24 cellular contexts compared by ENCODE assay signal in genomic region chr4:103982454-103982853, GRCh38.
DNase-seq lines count a peak whose midpoint lies in the region; ATAC-seq, FAIRE-seq and TF ChIP-seq lines count a peak whose summit lies in the region.
"Had no signal": no experiment of that assay in that cellular context is flagged by ENCODE, and none has a peak within 500 bp of the region (broad histone marks: within the 10 kb centered on the region; RNA-seq: fewer than 3 reads in every experiment).

No MANE protein-coding gene starts in this region.

- H3K4me3 ChIP-seq in A549, result no peak overlapping the region
- H3K4me3 ChIP-seq in IMR-90 (ENCODE audit: insufficient read depth, low read depth, low read length), result no peak overlapping the region
- no peak overlapping the region for H3K4me3 ChIP-seq in H1 (ENCODE audit: extremely low read depth in 1 of 4, insufficient read depth in 2 of 4, low read depth in 3 of 4, low read length in 4 of 4)
- no peak overlapping the region for H3K4me3 ChIP-seq in A673 (ENCODE audit: low read depth, low read length, poor library complexity, severe bottlenecking)
- H3K4me3 ChIP-seq in mesenchymal stem cell (ENCODE audit: insufficient read depth in 1 of 2, low read depth in 1 of 2, low read length in 2 of 2), result no peak overlapping the region
- H3K4me3 ChIP-seq: BLaER1, GM12878 had no signal

- H2BK20ac ChIP-seq in IMR-90 (ENCODE audit: low read depth, low read length) (no peak overlapping the region), H1 (ENCODE audit: low read length) (no peak overlapping the region)

- TF ChIP-seq CTCF in A549 (IDR thresholded peaks at IDR 0.05) (no peak), IMR-90 (conservative IDR thresholded peaks at IDR 0.05; ENCODE audit: low read depth, low read length) (no peak), H1 (IDR thresholded peaks at IDR 0.05; ENCODE audit: control extremely low read depth in 1 of 3, insufficient read depth in 1 of 3, low read depth in 1 of 3, low read length in 3 of 3) (no peak), A673 (conservative IDR thresholded peaks at IDR 0.05; ENCODE audit: low read depth, low read length) (no peak)

- no peak overlapping the region for H4K91ac ChIP-seq in IMR-90 (ENCODE audit: insufficient read depth, low read depth, low read length)
- H4K91ac ChIP-seq in H1 (replicated peaks; ENCODE audit: insufficient read length, low read length), result peak overlapping the region; percentile 62
- H4K91ac ChIP-seq in mesenchymal stem cell (ENCODE audit: low read length), result no peak overlapping the region

- H3K79me2 ChIP-seq in H1 (ENCODE audit: control insufficient read depth in 1 of 2, insufficient read depth in 2 of 2, low read length in 2 of 2), result no peaks in the 10 kb centered on the region

- H3K14ac ChIP-seq in IMR-90 (replicated peaks; ENCODE audit: low read depth, low read length), result no peak overlapping the region
- H3K14ac ChIP-seq in H1 (ENCODE audit: insufficient read length), result no peak overlapping the region
- no peak overlapping the region for H3K14ac ChIP-seq in mesenchymal stem cell (ENCODE audit: low read length in 2 of 2)

- TF ChIP-seq EP300 in A549 (IDR thresholded peaks at IDR 0.05) (no peak), H1 (IDR thresholded peaks at IDR 0.05; ENCODE audit: borderline replicate concordance in 1 of 2, low read depth in 2 of 2, low read length in 2 of 2) (no peak)

- H3K23ac ChIP-seq in IMR-90 (ENCODE audit: low read depth, low read length) (no peak overlapping the region), H1 (ENCODE audit: insufficient read length) (no peak overlapping the region), mesenchymal stem cell (ENCODE audit: low read length in 2 of 2) (no peak overlapping the region)

- CTCF ChIA-PET in A549 (lab: Yijun Ruan, JAX), result no interaction called here
- CTCF ChIA-PET in IMR-90 (lab: Yijun Ruan, JAX), result no interaction called here
- CTCF ChIA-PET in H1 (lab: Charles Lee; ENCODE audit: partially characterized antibody), result no interaction called here
- CTCF ChIA-PET in A673 (lab: Charles Lee), result no interaction called here

- H3K27me3 ChIP-seq in IMR-90 (ENCODE audit: control insufficient read depth, insufficient read depth, low read length) (no peaks in the 10 kb centered on the region), H1 (replicated peaks in 1 of 4; ENCODE audit: control insufficient read depth in 3 of 4, extremely low read depth in 1 of 4, insufficient read depth in 3 of 4, low read length in 3 of 4) (no peaks in the 10 kb centered on the region), A673 (replicated peaks; ENCODE audit: insufficient read depth, low read depth, low read length, poor library complexity) (no peaks in the 10 kb centered on the region), mesenchymal stem cell (ENCODE audit: control insufficient read depth in 1 of 2, insufficient read depth in 1 of 2, low read length in 2 of 2) (no peaks in the 10 kb centered on the region)
- H3K27me3 ChIP-seq: BE2C, BLaER1 had no signal

- H2BK12ac ChIP-seq in H1 (ENCODE audit: low read depth, low read length) (no peak overlapping the region), mesenchymal stem cell (ENCODE audit: low read length in 2 of 2) (no peak overlapping the region)

- no peak overlapping the region for H2BK5ac ChIP-seq in IMR-90 (ENCODE audit: low read depth, low read length, poor library complexity, severe bottlenecking)
- no peak overlapping the region for H2BK5ac ChIP-seq in H1 (ENCODE audit: low read depth, low read length)
- H2BK5ac ChIP-seq in mesenchymal stem cell (ENCODE audit: low read depth, low read length, poor library complexity, severe bottlenecking), result no peak overlapping the region

- H2AK5ac ChIP-seq in IMR-90 (ENCODE audit: low read depth, low read length), result no peak overlapping the region
- no peak overlapping the region for H2AK5ac ChIP-seq in H1 (ENCODE audit: low read depth, low read length)
- no peak overlapping the region for H2AK5ac ChIP-seq in mesenchymal stem cell (ENCODE audit: low read length, severe bottlenecking)

- no peaks in the 10 kb centered on the region for H3K4me1 ChIP-seq in A549
- H3K4me1 ChIP-seq in IMR-90 (ENCODE audit: control insufficient read depth, insufficient read depth, low read length), result no peaks in the 10 kb centered on the region
- no peaks in the 10 kb centered on the region; a peak in 1 of 7 replicates for H3K4me1 ChIP-seq in H1 (replicated peaks in 1 of 4; ENCODE audit: control insufficient read depth in 3 of 4, insufficient read depth in 4 of 4, low read length in 3 of 4)
- H3K4me1 ChIP-seq in A673 (ENCODE audit: insufficient read depth, low read length, poor library complexity, severe bottlenecking), result no peaks in the 10 kb centered on the region
- no peaks in the 10 kb centered on the region for H3K4me1 ChIP-seq in mesenchymal stem cell (ENCODE audit: control insufficient read depth, insufficient read depth, low read depth, low read length)
- H3K4me1 ChIP-seq: BE2C, BLaER1 had no signal

- POLR2A ChIA-PET in A549 (lab: Yijun Ruan, JAX) (no interaction called here), IMR-90 (lab: Charles Lee; ENCODE audit: unreplicated experiment) (no interaction called here), H1 (lab: Charles Lee; ENCODE audit: partially characterized antibody) (no interaction called here), A673 (lab: Charles Lee; ENCODE audit: low non-redundant PET) (no interaction called here)

- H3K4me2 ChIP-seq in A549 (no peak overlapping the region), IMR-90 (ENCODE audit: low read depth, low read length) (no peak overlapping the region), H1 (ENCODE audit: insufficient read depth in 1 of 2, low read depth in 2 of 2, low read length in 2 of 2) (no peak overlapping the region), mesenchymal stem cell (ENCODE audit: low read length, poor library complexity, severe bottlenecking) (no peak overlapping the region)
- H3K4me2 ChIP-seq: BLaER1 had no signal

- H2AFZ ChIP-seq in IMR-90 (replicated peaks; ENCODE audit: low read length, poor library complexity), result no peak overlapping the region
- H2AFZ ChIP-seq in H1 (ENCODE audit: low read length), result no peak overlapping the region
- H2AFZ ChIP-seq in mesenchymal stem cell (ENCODE audit: low read depth, low read length), result no peak overlapping the region

- TF ChIP-seq POLR2A in A549 (IDR thresholded peaks at IDR 0.05; ENCODE audit: low read length) (no peak), IMR-90 (IDR thresholded peaks at IDR 0.05; ENCODE audit: low read depth, low read length) (no peak), H1 (IDR thresholded peaks at IDR 0.05; ENCODE audit: control extremely low read depth in 1 of 2, low read depth in 2 of 2, low read length in 2 of 2) (no peak)

- H3K56ac ChIP-seq in IMR-90 (ENCODE audit: extremely low read depth, insufficient read depth, low read length) (no peak overlapping the region), H1 (replicated peaks; ENCODE audit: insufficient read length, low read depth, low read length) (no peak overlapping the region)

- no peaks in the 10 kb centered on the region for H3K79me1 ChIP-seq in IMR-90 (ENCODE audit: low read depth in 1 of 2, low read length in 2 of 2)
- no peaks in the 10 kb centered on the region for H3K79me1 ChIP-seq in H1 (ENCODE audit: low read depth, low read length)
- H3K79me1 ChIP-seq in mesenchymal stem cell (replicated peaks; ENCODE audit: low read length, poor library complexity, severe bottlenecking), result no peaks in the 10 kb centered on the region

- H3K9ac ChIP-seq in IMR-90 (ENCODE audit: low read depth, low read length) (no peak overlapping the region), H1 (replicated peaks in 1 of 4; ENCODE audit: extremely low read depth in 1 of 4, low read depth in 3 of 4, low read length in 3 of 4) (no peak overlapping the region), mesenchymal stem cell (ENCODE audit: low read length) (no peak overlapping the region)
- H3K9ac ChIP-seq: BLaER1 had no signal

- no TSS peak for BruUV-seq in IMR-90 (replicated peaks; lab: Mats Ljungman, UMichigan)
- BruUV-seq in A673 (replicated peaks; lab: Mats Ljungman, UMichigan), result no TSS peak

- FAIRE-seq in A549 (lab: Jason Lieb, UNC) (no peak), H1 (lab: Jason Lieb, UNC) (no peak)
- FAIRE-seq: GM12878, GM12892, GM18507 had no signal

- H3K18ac ChIP-seq in IMR-90 (ENCODE audit: low read depth, low read length), result no peak overlapping the region
- no peak overlapping the region for H3K18ac ChIP-seq in H1 (ENCODE audit: extremely low read depth, low read length)
- no peak overlapping the region for H3K18ac ChIP-seq in mesenchymal stem cell (ENCODE audit: low read depth in 1 of 2, low read length in 2 of 2)

- TF ChIP-seq RAD21 in A549 (conservative IDR thresholded peaks at IDR 0.05 in 1 of 2, IDR thresholded peaks at IDR 0.05 in 1 of 2) (no peak), IMR-90 (IDR thresholded peaks at IDR 0.05; ENCODE audit: low read length) (no peak), H1 (IDR thresholded peaks at IDR 0.05 in 1 of 2, conservative IDR thresholded peaks at IDR 0.05 in 1 of 2; ENCODE audit: low read depth in 2 of 2, low read length in 2 of 2) (no peak)

- H3K36me3 ChIP-seq in IMR-90 (ENCODE audit: control insufficient read depth, insufficient read depth, low read length), result no peaks in the 10 kb centered on the region
- no peaks in the 10 kb centered on the region for H3K36me3 ChIP-seq in H1 (ENCODE audit: control insufficient read depth in 2 of 4, insufficient read depth in 4 of 4, low read length in 3 of 4)
- H3K36me3 ChIP-seq in A673 (ENCODE audit: insufficient read depth, low read length, poor library complexity, severe bottlenecking), result no peaks in the 10 kb centered on the region
- H3K36me3 ChIP-seq in mesenchymal stem cell (ENCODE audit: control insufficient read depth in 1 of 2, insufficient read depth in 2 of 2, low read depth in 1 of 2, low read length in 2 of 2), result no peaks in the 10 kb centered on the region
- H3K36me3 ChIP-seq: BE2C, BLaER1 had no signal

- dilution Hi-C loops in IMR-90 (cut with HindIII; ENCODE audit: low sequenced_read_pairs, unreplicated experiment), result no loop called here

- in situ Hi-C loops in IMR-90 (cut with MboI; ENCODE audit: low sequenced_read_pairs), result no loop called here

- no peaks in the 10 kb centered on the region for H3K23me2 ChIP-seq in H1 (ENCODE audit: low read depth, low read length)

- H3K4ac ChIP-seq in IMR-90 (ENCODE audit: low read depth, low read length) (no peak overlapping the region), H1 (replicated peaks; ENCODE audit: insufficient read length, low read depth, low read length) (no peak overlapping the region), mesenchymal stem cell (ENCODE audit: low read depth in 1 of 2, low read length in 2 of 2) (no peak overlapping the region)

- H3K27ac ChIP-seq in A549 (no peak overlapping the region), IMR-90 (ENCODE audit: insufficient read depth, low read length) (no peak overlapping the region), H1 (ENCODE audit: low read depth, low read length) (no peak overlapping the region), A673 (ENCODE audit: low read depth, low read length, poor library complexity, severe bottlenecking) (no peak overlapping the region), mesenchymal stem cell (ENCODE audit: low read length, poor library complexity, severe bottlenecking) (no peak overlapping the region)
- H3K27ac ChIP-seq: BLaER1 had no signal

- no peak overlapping the region for H2AK9ac ChIP-seq in IMR-90 (replicated peaks; ENCODE audit: low read depth, low read length, poor library complexity)

- no peak for DNase-seq in A549 (ENCODE audit: low read depth in 1 of 2, low spot score in 1 of 2)
- no peak for DNase-seq in IMR-90
- DNase-seq in H1 (ENCODE audit: low read depth in 1 of 2, low spot score in 2 of 2), result no peak
- no peak for DNase-seq in A673 (ENCODE audit: low spot score)
- no peak for DNase-seq in mesenchymal stem cell
- DNase-seq: 8988T; ACHN; BE2C; C1 segment of cervical spinal cord; CD4-positive, alpha-beta memory T cell; CD4-positive, CD25-positive, alpha-beta regulatory T cell; CD8-positive, alpha-beta memory T cell; COR-L47; DMS 273 treated with DMSO at 0.1 percent for 48 hours; DMS153; DMS53; DMS79; DND-41; EL; GDM1 had no signal

- no peaks in the 10 kb centered on the region for H4K20me1 ChIP-seq in IMR-90 (ENCODE audit: insufficient read depth, low read length)
- no peaks in the 10 kb centered on the region for H4K20me1 ChIP-seq in H1 (replicated peaks in 1 of 2; ENCODE audit: control insufficient read depth in 1 of 2, insufficient read depth in 2 of 2, low read length in 2 of 2)
- H4K20me1 ChIP-seq: BLaER1 had no signal

- no peak overlapping the region for H4K5ac ChIP-seq in IMR-90 (ENCODE audit: low read depth, low read length)
- H4K5ac ChIP-seq in H1 (ENCODE audit: insufficient read length, low read depth, low read length), result no peak overlapping the region

- no peak overlapping the region for H4K8ac ChIP-seq in IMR-90 (ENCODE audit: low read depth in 2 of 2, low read length in 2 of 2)
- no peak overlapping the region for H4K8ac ChIP-seq in H1 (ENCODE audit: extremely low read depth, insufficient read depth, low read length)
- H4K8ac ChIP-seq in mesenchymal stem cell (ENCODE audit: low read length), result no peak overlapping the region

- H3K9me1 ChIP-seq in IMR-90 (ENCODE audit: insufficient read depth, low read length), result no peaks in the 10 kb centered on the region

- ATAC-seq in A549 (no peak), IMR-90 (ENCODE audit: low read depth) (no peak)
- ATAC-seq: GM12878 had no signal

- H2BK15ac ChIP-seq in IMR-90 (ENCODE audit: low read depth, low read length), result no peak overlapping the region
- no peak overlapping the region for H2BK15ac ChIP-seq in H1 (ENCODE audit: low read length)
- no peak overlapping the region for H2BK15ac ChIP-seq in mesenchymal stem cell (ENCODE audit: low read depth, poor library complexity, severe bottlenecking)

- H2BK120ac ChIP-seq in IMR-90 (ENCODE audit: low read depth, low read length) (no peak overlapping the region), H1 (replicated peaks; ENCODE audit: low read depth, low read length) (no peak overlapping the region), mesenchymal stem cell (ENCODE audit: low read depth, low read length) (no peak overlapping the region)

- H3K9me3 ChIP-seq in A549 (no peaks in the 10 kb centered on the region), IMR-90 (ENCODE audit: control insufficient read depth, insufficient read depth, low read length) (peaks cover 7% of the 10 kb centered on the region), H1 (ENCODE audit: insufficient read depth in 2 of 2, low read depth in 1 of 2, low read length in 1 of 2) (peaks cover 7 to 10% of the 10 kb centered on the region in 2 experiments; a peak in 1 of 4 replicates), A673 (ENCODE audit: low read depth, low read length, poor library complexity, severe bottlenecking) (no peaks in the 10 kb centered on the region), mesenchymal stem cell (ENCODE audit: control insufficient read depth, low read length) (no peaks in the 10 kb centered on the region)
- H3K9me3 ChIP-seq: BE2C, BLaER1 had no signal

- intact Hi-C loops in IMR-90 (cut with micrococcal nuclease) (no loop called here), A673 (cut with micrococcal nuclease; ENCODE audit: unreplicated experiment) (no loop called here)

Comparison
In these comparisons a context has a peak if more than half of its experiments do, and no peak if none do; other contexts are left out.
1. Of the 18 proteins assayed by ChIP-seq in both H1 and A549: peak only in H1: none; only in A549: MAFK; in both: none; in neither: 17.